In genomic region chr1:230114245-230114651, GRCh38 we compare ENCODE assay signal across 12 cellular contexts. TPM values are rescaled to one million over a fixed set of nuclear protein-coding genes. Genes with fewer than 3 reads are reported as not detected.
A peak's percentile ranks its signal among the peaks of the same experiment; 100 is the strongest.
DNase-seq lines count a peak whose midpoint lies in the region; ATAC-seq and TF ChIP-seq lines count a peak whose summit lies in the region.
"Had no signal": no experiment of that assay in that cellular context is flagged by ENCODE, and none has a peak within 500 bp of the region (broad histone marks: within the 10 kb centered on the region; RNA-seq: fewer than 3 reads in every experiment).

No MANE protein-coding gene starts in this region.

- no peaks in the 10 kb centered on the region for H3K9me3 Mint-ChIP-seq in neural crest cell

- H3K27me3 ChIP-seq in fibroblast of lung (ENCODE audit: control insufficient read depth, insufficient read depth, low read length) (no peaks in the 10 kb centered on the region), upper lobe of right lung (no peaks in the 10 kb centered on the region)

- H2AFZ ChIP-seq in fibroblast of lung (ENCODE audit: low read length), result no peak overlapping the region

- ATAC-seq in Right ventricle myocardium inferior (peak; percentile 41), upper lobe of right lung (no peak), T-helper 17 cell (no peak)
- ATAC-seq: stimulated activated naive CD8-positive, alpha-beta T cell treated with anti-CD3 and anti-CD28 coated beads, Interleukin-15, Interleukin-2, amounts not matched to agents 100 U/mL and 50 U/mL, for 24 hours had no signal

- H3K4me3 Mint-ChIP-seq in neural crest cell (no peak overlapping the region), T-helper 17 cell (no peak overlapping the region)

- H3K36me3 Mint-ChIP-seq in neural crest cell (ENCODE audit: low read depth) (peaks cover 6% of the 10 kb centered on the region), T-helper 17 cell (ENCODE audit: low read depth) (peaks cover 2% of the 10 kb centered on the region)

- no peaks in the 10 kb centered on the region for H3K36me3 ChIP-seq in fibroblast of lung (ENCODE audit: control insufficient read depth, insufficient read depth, low read length)
- no peaks in the 10 kb centered on the region for H3K36me3 ChIP-seq in upper lobe of right lung

- H4K20me1 ChIP-seq in fibroblast of lung (ENCODE audit: control insufficient read depth, extremely low read depth, insufficient read depth, low read length), result no peaks in the 10 kb centered on the region

- H3K27me3 Mint-ChIP-seq in neural crest cell (ENCODE audit: low read depth), result no peaks in the 10 kb centered on the region
- no peaks in the 10 kb centered on the region for H3K27me3 Mint-ChIP-seq in T-helper 17 cell
- H3K27me3 Mint-ChIP-seq: naive B cell had no signal

- TF ChIP-seq CTCF in fibroblast of lung (conservative IDR thresholded peaks at IDR 0.05 in 1 of 2, IDR thresholded peaks at IDR 0.05 in 1 of 2; ENCODE audit: low read depth in 1 of 2, low read length in 2 of 2) (no peak), neural crest cell (conservative IDR thresholded peaks at IDR 0.05) (no peak), upper lobe of right lung (IDR thresholded peaks at IDR 0.05) (no peak)

- H3K79me2 ChIP-seq in fibroblast of lung (ENCODE audit: control insufficient read depth, insufficient read depth, low read length), result peaks cover 56% of the 10 kb centered on the region

- H3K9me3 ChIP-seq in fibroblast of lung (ENCODE audit: control insufficient read depth, insufficient read depth, low read depth, low read length), result no peaks in the 10 kb centered on the region
- no peaks in the 10 kb centered on the region for H3K9me3 ChIP-seq in upper lobe of right lung
- H3K9me3 ChIP-seq in T-helper 17 cell (ENCODE audit: control insufficient read depth, low read length, poor library complexity, severe bottlenecking), result no peaks in the 10 kb centered on the region

- peak overlapping the region; percentile 65 for H3K9ac ChIP-seq in fibroblast of lung (ENCODE audit: insufficient read depth, low read length)

- H3K4me1 Mint-ChIP-seq in neural crest cell (peaks cover 55% of the 10 kb centered on the region), T-helper 17 cell (peaks cover 37% of the 10 kb centered on the region)

- H3K4me1 ChIP-seq in fibroblast of lung (ENCODE audit: control insufficient read depth, extremely low read depth, insufficient read depth, low read length) (peaks cover 26% of the 10 kb centered on the region), upper lobe of right lung (peaks cover 26% of the 10 kb centered on the region)

- H3K4me2 ChIP-seq in fibroblast of lung (ENCODE audit: extremely low read depth, insufficient read depth, low read length), result peak overlapping the region; percentile 68

- intact Hi-C loops in Right ventricle myocardium inferior (cut with DNase I), result no loop called here
- intact Hi-C loops in cardiac septum (cut with DNase I), result no loop called here
- intact Hi-C loops in upper lobe of right lung (cut with DNase I), result no loop called here

- H3K27ac ChIP-seq in fibroblast of lung (ENCODE audit: insufficient read depth, low read length) (peak overlapping the region; percentile 95), upper lobe of right lung (peak overlapping the region; percentile 37)

- peak overlapping the region; percentile 47 for H3K27ac Mint-ChIP-seq in neural crest cell (ENCODE audit: unreplicated experiment)
- H3K27ac Mint-ChIP-seq in T-helper 17 cell, result no peak overlapping the region

- H3K4me3 ChIP-seq in fibroblast of lung (replicated peaks in 1 of 4; ENCODE audit: control extremely low read depth in 1 of 4, insufficient read depth in 1 of 4, low read depth in 3 of 4, low read length in 4 of 4), result peak overlapping the region; percentile 8 to 57 (median 37)
- no peak overlapping the region for H3K4me3 ChIP-seq in upper lobe of right lung

- DNase-seq in Right ventricle myocardium inferior (ENCODE audit: missing footprints) (no peak), cardiac septum (ENCODE audit: low spot score) (no peak), fibroblast of lung (ENCODE audit: low read depth in 2 of 2) (peak; percentile 73 to 91), neural crest cell (ENCODE audit: low read depth, low spot score) (no peak), upper lobe of right lung (no peak), NCI-H1436 treated with DMSO at 0.1 percent for 48 hours (lab: John Stamatoyannopoulos, UW) (no peak), T-helper 17 cell (no peak), NCI-H446 (lab: John Stamatoyannopoulos, UW) (no peak)
- DNase-seq: activated T-cell treated with anti-CD3 and anti-CD28 coated beads for 4 hours; naive B cell; stimulated activated CD4-positive, alpha-beta T cell treated with anti-CD3 and anti-CD28 coated beads, Interleukin-4, amount 100 ng/mL, for 24 hours; stimulated activated naive CD8-positive, alpha-beta T cell treated with anti-CD3 and anti-CD28 coated beads, Interleukin-15, Interleukin-2, amounts not matched to agents 100 U/mL and 50 U/mL, for 24 hours had no signal

RNA-seq across cellular contexts. Expression of gene GALNT2, which starts 47.2 kb away (rescaled TPM):
- total RNA-seq in Right ventricle myocardium inferior, result 29.2 TPM
- 29.3 TPM for total RNA-seq in cardiac septum
- total RNA-seq in fibroblast of lung, result 61.6 and 106 TPM in 2 replicates
- 111 and 115 TPM in 2 replicates for polyA plus RNA-seq in fibroblast of lung
- 124 and 130 TPM in 2 replicates for polyA plus RNA-seq in fibroblast of lung (2012)
- polyA minus RNA-seq in fibroblast of lung (ENCODE audit: low replicate concordance), result 76.1 and 79.5 TPM in 2 replicates
- 57.1 and 58.0 TPM in 2 replicates for total RNA-seq in neural crest cell
- 55.1 TPM for total RNA-seq in upper lobe of right lung
- 10 to 100 TPM; 16.6 to 19.8 TPM for total RNA-seq in T-helper 17 cell

Comparison
In these comparisons a context has a peak if more than half of its experiments do, and no peak if none do; other contexts are left out.
1. DNase-seq: peak in fibroblast of lung (2 of 2); none in Right ventricle myocardium inferior (single experiment), cardiac septum (single experiment), neural crest cell (single experiment), upper lobe of right lung (single experiment), NCI-H1436 treated with DMSO at 0.1 percent for 48 hours (single experiment), T-helper 17 cell (0 of 3) and NCI-H446 (0 of 2).